ENCODE assay signal across 23 cellular contexts in the genomic region with DNA sequence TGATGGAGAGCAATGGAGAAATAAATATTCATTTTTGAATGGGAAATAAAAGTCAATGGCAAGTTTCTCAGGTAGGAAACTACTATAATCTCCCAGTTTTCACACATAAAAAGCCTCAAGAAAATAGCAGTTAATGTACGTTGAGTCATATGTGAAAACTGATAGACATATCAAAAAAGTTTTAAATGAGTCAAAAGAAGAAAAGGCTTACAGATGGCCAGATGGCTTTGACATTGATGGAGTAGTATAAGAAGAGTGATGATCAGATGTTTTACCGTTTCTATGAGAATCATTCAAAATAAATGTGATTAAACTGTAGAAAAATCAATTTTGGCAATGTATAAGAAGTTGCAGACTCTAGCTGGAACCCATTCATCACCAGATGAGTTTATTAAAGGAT.
A peak's percentile ranks its signal among the peaks of the same experiment; 100 is the strongest.
DNase-seq lines count a peak whose midpoint lies in the region; ATAC-seq and TF ChIP-seq lines count a peak whose summit lies in the region.
"Had no signal": no experiment of that assay in that cellular context is flagged by ENCODE, and none has a peak within 500 bp of the region (broad histone marks: within the 10 kb centered on the region; RNA-seq: fewer than 3 reads in every experiment).

No MANE protein-coding gene starts in this region.

- no peak overlapping the region for H3K4me3 ChIP-seq in GM12865 (ENCODE audit: low read depth, low read length)
- H3K4me3 ChIP-seq: HAP-1, SJCRH30 had no signal

- TF ChIP-seq CTCF in GM12865 (IDR thresholded peaks at IDR 0.05; ENCODE audit: insufficient read depth, low read depth, low read length, missing control alignments): no peak

- ATAC-seq in GM18870 (IDR thresholded peaks at IDR 0.05; ENCODE audit: unreplicated experiment): peak; percentile 76
- peak; percentile 84 for ATAC-seq in HG02870 (IDR thresholded peaks at IDR 0.05; ENCODE audit: unreplicated experiment)
- ATAC-seq in HG03565 (IDR thresholded peaks at IDR 0.05; ENCODE audit: unreplicated experiment): peak; percentile 60
- ATAC-seq in GM19397 (IDR thresholded peaks at IDR 0.05; ENCODE audit: unreplicated experiment): no peak
- ATAC-seq: PC-3, T-cell had no signal

- DNase-seq in GM12865 (ENCODE audit: low read depth) (peak; percentile 50), pons (ENCODE audit: low spot score) (no peak), NCI-H1048 (lab: John Stamatoyannopoulos, UW) (no peak)
- DNase-seq in activated T-cell treated with anti-CD3 and anti-CD28 coated beads, Interleukin-2, amount 50 U/mL, for 48 hours: no peak
- DNase-seq: Calu3, DMS153, DND-41, GOT3, HFFc6, NCI-H1092 treated with DMSO at 0.1 percent for 48 hours, NCI-H1436 treated with DMSO at 0.1 percent for 48 hours, NCI-H1930, NCI-H446, NCI-H524 treated with DMSO at 0.1 percent for 48 hours, NCI-H774, PC-3, SJCRH30, T-cell had no signal
